14 cellular contexts compared by ENCODE assay signal in genomic region chr15:40381818-40382529, GRCh38. TPM values are rescaled to one million over a fixed set of nuclear protein-coding genes. Genes with fewer than 3 reads are reported as not detected.
DNase-seq lines count a peak whose midpoint lies in the region; ATAC-seq, FAIRE-seq and TF ChIP-seq lines count a peak whose summit lies in the region.
"Had no signal": no experiment of that assay in that cellular context is flagged by ENCODE, and none has a peak within 500 bp of the region (broad histone marks: within the 10 kb centered on the region; RNA-seq: fewer than 3 reads in every experiment).

No MANE protein-coding gene starts in this region.

- no peak overlapping the region; the same call in 1 of the 2 replicates for H3K18ac ChIP-seq in H1 (ENCODE audit: extremely low read depth, low read length)

- H3K4me3 Mint-ChIP-seq in Caco-2 (ENCODE audit: unreplicated experiment) (peak overlapping the region; percentile 97), neural crest cell (peak overlapping the region; percentile 96)

- no peak overlapping the region for H2AK5ac ChIP-seq in H1 (ENCODE audit: low read depth, low read length)

- POLR2A ChIA-PET in Caco-2 (lab: Charles Lee): interaction anchor here (1.0 kb wide), 1 partner anchor 24 kb away, joined by 8 read pairs; the partner anchor contains the start of gene IVD
- POLR2A ChIA-PET in H1 (lab: Charles Lee; ENCODE audit: partially characterized antibody): interaction anchor here (0.8 to 4.0 kb wide), 25 partner anchors 9 to 124 kb away, joined by 3 to 24 read pairs (median 3); partner anchors contain the start of genes BAHD1 and IVD

- H2BK5ac ChIP-seq in H1 (ENCODE audit: low read depth, low read length): peak overlapping the region; percentile 12; the same call in 1 of the 2 replicates

- peaks cover 6% of the 10 kb centered on the region; the same call in 1 of the 2 replicates for H3K23me2 ChIP-seq in H1 (ENCODE audit: low read depth, low read length)

- H3K4me1 Mint-ChIP-seq in Caco-2 (ENCODE audit: low read depth, unreplicated experiment) (no peaks in the 10 kb centered on the region), neural crest cell (peaks cover 26% of the 10 kb centered on the region)

- H3K4me1 ChIP-seq in Caco-2: peaks cover 5% of the 10 kb centered on the region
- peaks cover 2 to 8% (median 4%) of the 10 kb centered on the region in 4 experiments; a peak in 4 of 7 replicates for H3K4me1 ChIP-seq in H1 (replicated peaks in 1 of 4; ENCODE audit: control insufficient read depth in 3 of 4, insufficient read depth in 4 of 4, low read length in 3 of 4)

- peak overlapping the region; percentile 23 for H4K91ac ChIP-seq in H1 (replicated peaks; ENCODE audit: insufficient read length, low read length)

- TF ChIP-seq CTCF in Caco-2 (IDR thresholded peaks at IDR 0.05; ENCODE audit: insufficient read depth in 1 of 2, low read depth in 1 of 2, low read length in 1 of 2, severe bottlenecking in 1 of 2, unreplicated experiment in 1 of 2) (no peak), H1 (IDR thresholded peaks at IDR 0.05; ENCODE audit: control extremely low read depth in 1 of 3, insufficient read depth in 1 of 3, low read depth in 1 of 3, low read length in 3 of 3) (no peak), neural crest cell (conservative IDR thresholded peaks at IDR 0.05) (no peak)

- H3K14ac ChIP-seq in H1 (ENCODE audit: insufficient read length): no peak overlapping the region

- TF ChIP-seq RAD21 in H1 (IDR thresholded peaks at IDR 0.05 in 1 of 2, conservative IDR thresholded peaks at IDR 0.05 in 1 of 2; ENCODE audit: low read depth in 2 of 2, low read length in 2 of 2): no peak

- peak overlapping the region in 2 of 4 experiments; percentile 0 to 32; a peak in 1 of 7 replicates for H3K9ac ChIP-seq in H1 (replicated peaks in 1 of 4; ENCODE audit: extremely low read depth in 1 of 4, low read depth in 3 of 4, low read length in 3 of 4)

- H4K8ac ChIP-seq in H1 (ENCODE audit: extremely low read depth, insufficient read depth, low read length): no peak overlapping the region

- peak overlapping the region; percentile 83 for H3K27ac Mint-ChIP-seq in Caco-2 (ENCODE audit: unreplicated experiment)
- H3K27ac Mint-ChIP-seq in neural crest cell (ENCODE audit: unreplicated experiment): peak overlapping the region; percentile 90

- peak overlapping the region; percentile 21; the same call in 1 of the 2 replicates for H3K27ac ChIP-seq in H1 (ENCODE audit: low read depth, low read length)

- ATAC-seq in GM18517 (IDR thresholded peaks at IDR 0.05; ENCODE audit: unreplicated experiment) (no peak), HG03108 (IDR thresholded peaks at IDR 0.05; ENCODE audit: unreplicated experiment) (no peak), GM21528 (IDR thresholded peaks at IDR 0.05; ENCODE audit: low FRiP score, unreplicated experiment) (no peak)

- H3K4me3 ChIP-seq in Caco-2 (ENCODE audit: low read depth, low read length): no peak overlapping the region
- peak overlapping the region; percentile 79 for H3K4me3 ChIP-seq in MG63
- peak overlapping the region in 3 of 4 experiments; percentile 7 to 88 (median 14); a peak in 3 of 8 replicates for H3K4me3 ChIP-seq in H1 (ENCODE audit: extremely low read depth in 1 of 4, insufficient read depth in 2 of 4, low read depth in 3 of 4, low read length in 4 of 4)

- H2BK12ac ChIP-seq in H1 (ENCODE audit: low read depth, low read length): peak overlapping the region; percentile 71; the same call in 1 of the 2 replicates

- no peak for DNase-seq in Caco-2
- DNase-seq in MG63: no peak
- DNase-seq in H1 (ENCODE audit: low read depth in 1 of 2, low spot score in 2 of 2): no peak
- DNase-seq in neural crest cell (ENCODE audit: low read depth, low spot score): no peak
- no peak for DNase-seq in NCI-H1694 treated with DMSO at 0.1 percent for 48 hours (lab: John Stamatoyannopoulos, UW)

- H3K23ac ChIP-seq in H1 (ENCODE audit: insufficient read length): no peak overlapping the region

- WGBS in H1 (ENCODE audit: extremely low coverage in 1 of 2, insufficient coverage in 1 of 2, insufficient read length in 1 of 2, insufficient replicate concordance in 2 of 2, low coverage in 1 of 2, low lambda C conversion rate in 2 of 2, missing lambda C conversion rate in 1 of 2), 2 experiments: 82% methylated on average over 11 of the region's 11 CpGs; no CpG with 5 or more reads in 1 of the 2 experiments

- H2BK120ac ChIP-seq in H1 (replicated peaks; ENCODE audit: low read depth, low read length): no peak overlapping the region

- H2AFZ ChIP-seq in H1 (ENCODE audit: low read length): peak overlapping the region; percentile 98

- intact Hi-C loops in Caco-2 (cut with micrococcal nuclease; ENCODE audit: unreplicated experiment): loop anchor here (1.0 to 2.0 kb wide), 2 partner anchors 23 to 33 kb away; partner anchors contain the start of gene IVD

- peaks cover 10% of the 10 kb centered on the region for H3K79me1 ChIP-seq in H1 (ENCODE audit: low read depth, low read length)

- H3K9me3 Mint-ChIP-seq in Caco-2 (ENCODE audit: unreplicated experiment) (no peaks in the 10 kb centered on the region), neural crest cell (no peaks in the 10 kb centered on the region)

- peak overlapping the region; percentile 75 to 91; a peak in 3 of 4 replicates for H3K4me2 ChIP-seq in H1 (ENCODE audit: insufficient read depth in 1 of 2, low read depth in 2 of 2, low read length in 2 of 2)

- CTCF ChIA-PET in Caco-2 (lab: Charles Lee) (interaction anchor here (0.7 to 1.2 kb wide), 7 partner anchors 10 to 275 kb away, joined by 3 to 4 read pairs (median 3); partner anchors contain the start of gene BAHD1), H1 (lab: Charles Lee; ENCODE audit: partially characterized antibody) (interaction anchor here (0.8 to 5.1 kb wide), 7 partner anchors 10 to 71 kb away, joined by 3 to 49 read pairs (median 3); no protein-coding TSS in a partner anchor)

- FAIRE-seq in H1 (lab: Jason Lieb, UNC): no peak

- BruUV-seq in Caco-2 (replicated peaks; lab: Mats Ljungman, UMichigan): no TSS peak

- H3K79me2 ChIP-seq in H1 (ENCODE audit: control insufficient read depth in 1 of 2, insufficient read depth in 2 of 2, low read length in 2 of 2): peaks cover 0 to 24% of the 10 kb centered on the region in 2 experiments; a peak in 3 of 4 replicates

- no peak overlapping the region for H3K4ac ChIP-seq in H1 (replicated peaks; ENCODE audit: insufficient read length, low read depth, low read length)

- H3K27me3 ChIP-seq in Caco-2 (replicated peaks; ENCODE audit: control insufficient read depth, insufficient read depth, low read length) (no peaks in the 10 kb centered on the region), MG63 (no peaks in the 10 kb centered on the region), H1 (replicated peaks in 1 of 4; ENCODE audit: control insufficient read depth in 3 of 4, extremely low read depth in 1 of 4, insufficient read depth in 3 of 4, low read length in 3 of 4) (no peaks in the 10 kb centered on the region)
- H3K27me3 ChIP-seq: gastroesophageal sphincter, vagina had no signal

- TF ChIP-seq EP300 in H1 (IDR thresholded peaks at IDR 0.05; ENCODE audit: borderline replicate concordance in 1 of 2, low read depth in 2 of 2, low read length in 2 of 2): no peak

- peak overlapping the region; percentile 10; the same call in 1 of the 2 replicates for H2BK20ac ChIP-seq in H1 (ENCODE audit: low read length)

- H3K36me3 ChIP-seq in Caco-2 (ENCODE audit: control insufficient read depth, insufficient read depth, low read length) (peaks cover 7% of the 10 kb centered on the region), MG63 (peaks cover 19% of the 10 kb centered on the region), H1 (ENCODE audit: control insufficient read depth in 2 of 4, insufficient read depth in 4 of 4, low read length in 3 of 4) (peaks cover 9 to 21% (median 10%) of the 10 kb centered on the region in 4 experiments)

- H3K9me3 ChIP-seq in Caco-2: no peaks in the 10 kb centered on the region
- peaks cover 9% of the 10 kb centered on the region for H3K9me3 ChIP-seq in MG63
- peaks cover 0 to 2% of the 10 kb centered on the region in 2 experiments; a peak in 1 of 4 replicates for H3K9me3 ChIP-seq in H1 (ENCODE audit: insufficient read depth in 2 of 2, low read depth in 1 of 2, low read length in 1 of 2)
- H3K9me3 ChIP-seq: gastroesophageal sphincter, vagina had no signal

- no peak overlapping the region for H3K56ac ChIP-seq in H1 (replicated peaks; ENCODE audit: insufficient read length, low read depth, low read length)

- no peak for TF ChIP-seq POLR2A in H1 (IDR thresholded peaks at IDR 0.05; ENCODE audit: control extremely low read depth in 1 of 2, low read depth in 2 of 2, low read length in 2 of 2)

- H4K20me1 ChIP-seq in H1 (replicated peaks in 1 of 2; ENCODE audit: control insufficient read depth in 1 of 2, insufficient read depth in 2 of 2, low read length in 2 of 2): peaks cover 0 to 2% of the 10 kb centered on the region in 2 experiments

- H4K5ac ChIP-seq in H1 (ENCODE audit: insufficient read length, low read depth, low read length): peak overlapping the region; percentile 37

- 0 out of 2 replicates have a peak overlapping the region, but pooled peaks have one; percentile 33 for H2BK15ac ChIP-seq in H1 (ENCODE audit: low read length)

- H3K27me3 Mint-ChIP-seq in Caco-2 (ENCODE audit: insufficient read depth, unreplicated experiment) (no peaks in the 10 kb centered on the region), neural crest cell (ENCODE audit: low read depth) (no peaks in the 10 kb centered on the region)

- H3K36me3 Mint-ChIP-seq in Caco-2 (ENCODE audit: insufficient read depth, unreplicated experiment) (peaks cover 31% of the 10 kb centered on the region), neural crest cell (ENCODE audit: low read depth) (peaks cover 7% of the 10 kb centered on the region)

RNA-seq across cellular contexts. Expression of gene KNSTRN, which starts 0.5 kb away (rescaled TPM):
- 67.5 and 74.7 TPM in 2 replicates for total RNA-seq in Caco-2 (2022)
- 72.1 and 101 TPM in 2 replicates for total RNA-seq in MG63 (2014; rRNA removed; shearing (Covaris generic); ENCODE audit: low replicate concordance)
- total RNA-seq in H1 (2021; fragmentation: NEBNext Ultra II Directional; extraction: Animal tissue kit (Norgen Biotek cat#: 25700)): 67.4 and 79.4 TPM in 2 replicates
- polyA plus RNA-seq in H1 (2011; rRNA removed): 18.6 and 25.1 TPM in 2 replicates
- polyA plus RNA-seq in H1 (2011; cell fraction: cytosol; rRNA removed): 37.1 TPM
- 14.9 TPM for polyA plus RNA-seq in H1 (2011; cell fraction: nucleus; rRNA removed)
- 46.3 to 58.7 TPM (median 54.4 TPM) in 4 replicates for polyA plus RNA-seq in H1 (2012, experiment 1 of 2)
- 13.2 TPM for polyA plus RNA-seq in H1 (2012, experiment 2 of 2)
- polyA plus RNA-seq in H1 (2013, experiment 1 of 2): 44.8 TPM
- 47.3 TPM for polyA plus RNA-seq in H1 (2013, experiment 2 of 2)
- 56.8 and 70.3 TPM in 2 replicates for polyA minus RNA-seq in H1 (2011; rRNA and poly(A)+ RNA removed)
- polyA minus RNA-seq in H1 (2011; cell fraction: cytosol; rRNA and poly(A)+ RNA removed): 26.3 TPM
- polyA minus RNA-seq in H1 (2011; cell fraction: nucleus; rRNA and poly(A)+ RNA removed): 27.9 TPM
- total RNA-seq in neural crest cell: 73.7 and 74.7 TPM in 2 replicates

RNA-seq across cellular contexts. Expression of gene IVD, which starts 23.6 kb away (rescaled TPM):
- total RNA-seq in Caco-2 (2022) (74.5 and 76.6 TPM in 2 replicates), neural crest cell (75.2 and 81.4 TPM in 2 replicates)
- 25.6 and 43.7 TPM in 2 replicates for total RNA-seq in MG63 (2014; rRNA removed; shearing (Covaris generic); ENCODE audit: low replicate concordance)
- 78.8 and 80.0 TPM in 2 replicates for total RNA-seq in H1 (2021; fragmentation: NEBNext Ultra II Directional; extraction: Animal tissue kit (Norgen Biotek cat#: 25700))
- 55.2 and 63.7 TPM in 2 replicates for polyA plus RNA-seq in H1 (2011; rRNA removed)
- polyA plus RNA-seq in H1 (2011; cell fraction: cytosol; rRNA removed): 74.1 TPM
- polyA plus RNA-seq in H1 (2011; cell fraction: nucleus; rRNA removed): 77.2 TPM
- polyA plus RNA-seq in H1 (2012, experiment 1 of 2): 51.3 to 57.3 TPM (median 56.8 TPM) in 4 replicates
- polyA plus RNA-seq in H1 (2012, experiment 2 of 2): 38.4 TPM
- 29.4 TPM for polyA plus RNA-seq in H1 (2013, experiment 1 of 2)
- 28.3 TPM for polyA plus RNA-seq in H1 (2013, experiment 2 of 2)
- 77.8 and 87.4 TPM in 2 replicates for polyA minus RNA-seq in H1 (2011; rRNA and poly(A)+ RNA removed)
- 47.9 TPM for polyA minus RNA-seq in H1 (2011; cell fraction: cytosol; rRNA and poly(A)+ RNA removed)
- polyA minus RNA-seq in H1 (2011; cell fraction: nucleus; rRNA and poly(A)+ RNA removed): 52.2 TPM

RNA-seq across cellular contexts. Expression of gene DISP2, which starts 24.0 kb away (rescaled TPM):
- total RNA-seq in Caco-2 (2022) (4.6 and 6.3 TPM in 2 replicates), neural crest cell (2.0 and 3.1 TPM in 2 replicates)
- 0.37 and 0.43 TPM in 2 replicates for total RNA-seq in MG63 (2014; rRNA removed; shearing (Covaris generic); ENCODE audit: low replicate concordance)
- 1.2 and 3.4 TPM in 2 replicates for total RNA-seq in H1 (2021; fragmentation: NEBNext Ultra II Directional; extraction: Animal tissue kit (Norgen Biotek cat#: 25700))
- 0.45 and 0.72 TPM in 2 replicates for polyA plus RNA-seq in H1 (2011; rRNA removed)
- 0.36 TPM for polyA plus RNA-seq in H1 (2011; cell fraction: cytosol; rRNA removed)
- polyA plus RNA-seq in H1 (2011; cell fraction: nucleus; rRNA removed): 1.1 TPM
- 1.3 to 2.7 TPM (median 2.0 TPM) in 4 replicates for polyA plus RNA-seq in H1 (2012, experiment 1 of 2)
- 1.4 TPM for polyA plus RNA-seq in H1 (2012, experiment 2 of 2)
- polyA plus RNA-seq in H1 (2013, experiment 1 of 2): 4.3 TPM
- 4.1 TPM for polyA plus RNA-seq in H1 (2013, experiment 2 of 2)
- polyA minus RNA-seq in H1 (2011; rRNA and poly(A)+ RNA removed): 0.56 and 1.6 TPM in 2 replicates
- polyA minus RNA-seq in H1 (2011; cell fraction: cytosol; rRNA and poly(A)+ RNA removed): 0.73 TPM
- polyA minus RNA-seq in H1 (2011; cell fraction: nucleus; rRNA and poly(A)+ RNA removed): 2.2 TPM

RNA-seq across cellular contexts. Expression of gene PHGR1, which starts 31.1 kb away (rescaled TPM):
- total RNA-seq in Caco-2 (2022): 67.9 and 103 TPM in 2 replicates
- total RNA-seq in MG63 (2014; rRNA removed; shearing (Covaris generic); ENCODE audit: low replicate concordance): not detected in 2 replicates
- not detected in 2 replicates for total RNA-seq in H1 (2021; fragmentation: NEBNext Ultra II Directional; extraction: Animal tissue kit (Norgen Biotek cat#: 25700))
- not detected in 2 replicates for polyA plus RNA-seq in H1 (2011; rRNA removed)
- not detected for polyA plus RNA-seq in H1 (2011; cell fraction: cytosol; rRNA removed)
- not detected for polyA plus RNA-seq in H1 (2011; cell fraction: nucleus; rRNA removed)
- not detected in 4 replicates for polyA plus RNA-seq in H1 (2012, experiment 1 of 2)
- not detected for polyA plus RNA-seq in H1 (2012, experiment 2 of 2)
- not detected for polyA plus RNA-seq in H1 (2013, experiment 1 of 2)
- polyA plus RNA-seq in H1 (2013, experiment 2 of 2): not detected
- not detected in 2 replicates for polyA minus RNA-seq in H1 (2011; rRNA and poly(A)+ RNA removed)
- not detected for polyA minus RNA-seq in H1 (2011; cell fraction: cytosol; rRNA and poly(A)+ RNA removed)
- polyA minus RNA-seq in H1 (2011; cell fraction: nucleus; rRNA and poly(A)+ RNA removed): not detected
- not detected in 2 replicates for total RNA-seq in neural crest cell
- total RNA-seq: dermis blood vessel endothelial cell, gastroesophageal sphincter, lung microvascular endothelial cell, M059J, SK-MEL-5 had no signal

RNA-seq across cellular contexts. Expression of gene CCDC9B, which starts 41.2 kb away (rescaled TPM):
- total RNA-seq in Caco-2 (2022): 0.86 and 0.95 TPM in 2 replicates
- total RNA-seq in MG63 (2014; rRNA removed; shearing (Covaris generic); ENCODE audit: low replicate concordance): 4.0 and 8.2 TPM in 2 replicates
- total RNA-seq in H1 (2021; fragmentation: NEBNext Ultra II Directional; extraction: Animal tissue kit (Norgen Biotek cat#: 25700)): 0.33 and 0.78 TPM in 2 replicates
- polyA plus RNA-seq in H1 (2011; rRNA removed): 0.45 and 0.63 TPM in 2 replicates
- 0.10 TPM for polyA plus RNA-seq in H1 (2011; cell fraction: cytosol; rRNA removed)
- 0.73 TPM for polyA plus RNA-seq in H1 (2011; cell fraction: nucleus; rRNA removed)
- polyA plus RNA-seq in H1 (2012, experiment 1 of 2): 0.62 to 1.1 TPM (median 0.85 TPM) in 4 replicates
- polyA plus RNA-seq in H1 (2012, experiment 2 of 2): 0.25 TPM
- polyA plus RNA-seq in H1 (2013, experiment 1 of 2): 0.71 TPM
- polyA plus RNA-seq in H1 (2013, experiment 2 of 2): 0.50 TPM
- 0.22 and 0.50 TPM in 2 replicates for polyA minus RNA-seq in H1 (2011; rRNA and poly(A)+ RNA removed)
- polyA minus RNA-seq in H1 (2011; cell fraction: cytosol; rRNA and poly(A)+ RNA removed): 0.66 TPM
- 1.8 TPM for polyA minus RNA-seq in H1 (2011; cell fraction: nucleus; rRNA and poly(A)+ RNA removed)
- total RNA-seq in neural crest cell: 0.33 TPM in 1 of 2 replicates, not detected in the other
